14 cellular contexts compared by ENCODE assay signal in genomic region chr18:23565916-23566547, GRCh38.
"Had no signal": no experiment of that assay in that cellular context is flagged by ENCODE, and none has a peak within 500 bp of the region (broad histone marks: within the 10 kb centered on the region; RNA-seq: fewer than 3 reads in every experiment).

No MANE protein-coding gene starts in this region.

- H3K4me1 ChIP-seq: left ventricle myocardium inferior, tibial nerve had no signal

- H3K27me3 ChIP-seq: brain microvascular endothelial cell, esophagus squamous epithelium, tibial nerve had no signal

- H3K4me3 ChIP-seq: esophagus squamous epithelium, left ventricle myocardium inferior, skin epidermis, tibial nerve had no signal

- H3K4me3 Mint-ChIP-seq: activated CD4-positive, alpha-beta memory T cell treated with anti-CD3 and anti-CD28 coated beads for 36 hours; activated naive CD8-positive, alpha-beta T cell had no signal

- FAIRE-seq: islet of Langerhans had no signal

- H3K27ac ChIP-seq: brain microvascular endothelial cell, left ventricle myocardium inferior, tibial nerve had no signal

- H3K27ac Mint-ChIP-seq: activated CD4-positive, alpha-beta memory T cell treated with anti-CD3 and anti-CD28 coated beads for 36 hours; activated naive CD8-positive, alpha-beta T cell had no signal

- H3K9me3 Mint-ChIP-seq: activated CD4-positive, alpha-beta memory T cell treated with anti-CD3 and anti-CD28 coated beads for 36 hours had no signal

- DNase-seq: activated CD4-positive, alpha-beta memory T cell treated with anti-CD3 and anti-CD28 coated beads for 36 hours; activated CD4-positive, CD25-positive, alpha-beta regulatory T cell treated with anti-CD3 and anti-CD28 coated beads, Interleukin-2, amount 50 U/mL, for 72 hours; activated gamma-delta T cell; activated T-cell treated with anti-CD3 and anti-CD28 coated beads, Interleukin-2, amount 50 U/mL, for 48 hours; brain microvascular endothelial cell; esophagus squamous epithelium; foreskin melanocyte; head of caudate nucleus; left ventricle myocardium inferior; T-helper 9 cell had no signal

- H3K9me3 ChIP-seq: esophagus squamous epithelium, left ventricle myocardium inferior, tibial nerve had no signal

- H3K27me3 Mint-ChIP-seq: activated CD4-positive, alpha-beta memory T cell treated with anti-CD3 and anti-CD28 coated beads for 36 hours; activated naive CD8-positive, alpha-beta T cell had no signal
